Comparison of ENCODE assay signal across 2 cellular contexts in the genomic region with DNA sequence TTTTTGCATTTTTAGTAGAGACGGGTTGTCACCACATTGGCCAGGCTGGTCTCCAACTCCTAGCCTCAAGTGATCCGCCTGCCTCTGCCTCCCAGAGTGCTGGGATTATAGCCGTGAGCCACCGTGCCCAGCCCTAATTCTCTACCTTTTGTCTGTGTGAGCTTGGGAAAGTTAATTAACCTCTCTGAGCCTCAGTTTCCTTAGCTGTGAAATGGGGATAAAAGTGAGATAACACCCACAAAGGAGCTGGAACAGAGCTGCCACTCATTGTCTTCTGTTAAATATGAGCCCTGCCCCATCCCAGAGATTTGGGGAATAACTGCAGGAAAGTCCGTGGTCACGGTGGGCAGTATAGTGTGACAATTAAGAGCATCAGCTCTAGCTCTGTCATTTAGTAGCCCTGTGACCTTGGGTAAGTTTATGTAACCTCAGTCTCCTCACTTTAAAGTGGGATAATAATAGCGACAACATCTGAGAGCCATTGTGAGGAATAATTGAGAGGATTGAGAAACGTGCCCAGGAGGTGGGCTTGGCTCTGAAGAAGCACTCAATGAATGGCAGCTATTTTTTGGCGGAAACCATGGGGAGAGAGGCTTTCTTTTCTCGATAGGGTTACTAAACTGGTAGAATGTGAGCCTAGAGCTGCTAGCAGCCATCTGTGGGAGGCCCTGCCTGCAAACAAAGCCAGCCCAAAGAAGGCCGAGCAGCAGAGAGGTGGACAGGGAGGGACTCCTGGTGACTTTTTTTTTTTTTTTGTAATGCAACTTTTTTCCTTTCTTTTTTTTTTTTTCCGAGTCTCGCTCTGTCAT.
TF ChIP-seq lines count a peak whose summit lies in the region.

No MANE protein-coding gene starts in this region.

TF ChIP-seq in HEK293, 187 proteins besides CTCF, POLR2A, EP300 and RAD21:
- 0 out of 2 replicates have a peak, but pooled peaks have one; percentile 55 for TF ChIP-seq ZNF768 (tag by site-specific recombination; IDR thresholded peaks at IDR 0.05)
- no peak for TF ChIP-seq ZNF555 (tag by site-specific recombination; conservative IDR thresholded peaks at IDR 0.05)
- TF ChIP-seq ZNF785 (tag by site-specific recombination; IDR thresholded peaks at IDR 0.05), result no peak

TF ChIP-seq in K562, 482 proteins besides CTCF, POLR2A, EP300 and RAD21:
- no peak for TF ChIP-seq RUNX1 (IDR thresholded peaks at IDR 0.05; ENCODE audit: low read depth)
- TF ChIP-seq ZNF77 (CRISPR knock-in tag; IDR thresholded peaks at IDR 0.05), result no peak
- 0 out of 2 replicates have a peak, but pooled peaks have one; percentile 14 for TF ChIP-seq ZFX (CRISPR knock-in tag; IDR thresholded peaks at IDR 0.05)
- TF ChIP-seq SMARCA5 (IDR thresholded peaks at IDR 0.05), result peak; percentile 69; the same call in 1 of the 2 replicates
- no peak for TF ChIP-seq EP400 (IDR thresholded peaks at IDR 0.05)
- no peak for TF ChIP-seq GTF2A2 (tag; IDR thresholded peaks at IDR 0.05)
- TF ChIP-seq ADNP (tag; IDR thresholded peaks at IDR 0.05), result peak; percentile 79
- TF ChIP-seq ZNF263 (CRISPR knock-in tag; IDR thresholded peaks at IDR 0.05; ENCODE audit: borderline replicate concordance), result no peak
- peak; percentile 70 to 71 for TF ChIP-seq KDM1A (IDR thresholded peaks at IDR 0.05)
- peak; percentile 92 for TF ChIP-seq RBM25 (IDR thresholded peaks at IDR 0.05; ENCODE audit: low read depth, low read length, severe bottlenecking)
- TF ChIP-seq ZNF165 (CRISPR knock-in tag; IDR thresholded peaks at IDR 0.05; ENCODE audit: borderline replicate concordance), result no peak
- no peak for TF ChIP-seq GABPB2 (CRISPR knock-in tag; conservative IDR thresholded peaks at IDR 0.05)
- peak; percentile 4; the same call in 1 of the 2 replicates for TF ChIP-seq ZNF121 (CRISPR knock-in tag; conservative IDR thresholded peaks at IDR 0.05)
- no peak for TF ChIP-seq TBP (optimal IDR thresholded peaks at IDR 0.05; ENCODE audit: low read depth, low read length)
- TF ChIP-seq HDAC3 (IDR thresholded peaks at IDR 0.05; ENCODE audit: borderline replicate concordance, partially characterized antibody), result no peak
- TF ChIP-seq, protein P1, sequence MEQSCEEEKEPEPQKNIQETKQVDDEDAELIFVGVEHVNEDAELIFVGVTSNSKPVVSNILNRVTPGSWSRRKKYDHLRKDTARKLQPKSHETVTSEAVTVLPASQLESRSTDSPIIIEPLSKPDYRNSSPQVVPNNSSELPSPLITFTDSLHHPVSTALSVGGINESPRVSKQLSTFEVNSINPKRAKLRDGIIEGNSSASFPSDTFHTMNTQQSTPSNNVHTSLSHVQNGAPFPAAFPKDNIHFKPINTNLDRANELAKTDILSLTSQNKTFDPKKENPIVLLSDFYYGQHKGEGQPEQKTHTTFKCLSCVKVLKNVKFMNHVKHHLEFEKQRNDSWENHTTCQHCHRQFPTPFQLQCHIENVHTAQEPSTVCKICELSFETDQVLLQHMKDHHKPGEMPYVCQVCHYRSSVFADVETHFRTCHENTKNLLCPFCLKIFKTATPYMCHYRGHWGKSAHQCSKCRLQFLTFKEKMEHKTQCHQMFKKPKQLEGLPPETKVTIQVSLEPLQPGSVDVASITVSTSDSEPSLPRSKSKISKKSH (CRISPR knock-in tag; IDR thresholded peaks at IDR 0.05), result no peak
- TF ChIP-seq, protein P2, sequence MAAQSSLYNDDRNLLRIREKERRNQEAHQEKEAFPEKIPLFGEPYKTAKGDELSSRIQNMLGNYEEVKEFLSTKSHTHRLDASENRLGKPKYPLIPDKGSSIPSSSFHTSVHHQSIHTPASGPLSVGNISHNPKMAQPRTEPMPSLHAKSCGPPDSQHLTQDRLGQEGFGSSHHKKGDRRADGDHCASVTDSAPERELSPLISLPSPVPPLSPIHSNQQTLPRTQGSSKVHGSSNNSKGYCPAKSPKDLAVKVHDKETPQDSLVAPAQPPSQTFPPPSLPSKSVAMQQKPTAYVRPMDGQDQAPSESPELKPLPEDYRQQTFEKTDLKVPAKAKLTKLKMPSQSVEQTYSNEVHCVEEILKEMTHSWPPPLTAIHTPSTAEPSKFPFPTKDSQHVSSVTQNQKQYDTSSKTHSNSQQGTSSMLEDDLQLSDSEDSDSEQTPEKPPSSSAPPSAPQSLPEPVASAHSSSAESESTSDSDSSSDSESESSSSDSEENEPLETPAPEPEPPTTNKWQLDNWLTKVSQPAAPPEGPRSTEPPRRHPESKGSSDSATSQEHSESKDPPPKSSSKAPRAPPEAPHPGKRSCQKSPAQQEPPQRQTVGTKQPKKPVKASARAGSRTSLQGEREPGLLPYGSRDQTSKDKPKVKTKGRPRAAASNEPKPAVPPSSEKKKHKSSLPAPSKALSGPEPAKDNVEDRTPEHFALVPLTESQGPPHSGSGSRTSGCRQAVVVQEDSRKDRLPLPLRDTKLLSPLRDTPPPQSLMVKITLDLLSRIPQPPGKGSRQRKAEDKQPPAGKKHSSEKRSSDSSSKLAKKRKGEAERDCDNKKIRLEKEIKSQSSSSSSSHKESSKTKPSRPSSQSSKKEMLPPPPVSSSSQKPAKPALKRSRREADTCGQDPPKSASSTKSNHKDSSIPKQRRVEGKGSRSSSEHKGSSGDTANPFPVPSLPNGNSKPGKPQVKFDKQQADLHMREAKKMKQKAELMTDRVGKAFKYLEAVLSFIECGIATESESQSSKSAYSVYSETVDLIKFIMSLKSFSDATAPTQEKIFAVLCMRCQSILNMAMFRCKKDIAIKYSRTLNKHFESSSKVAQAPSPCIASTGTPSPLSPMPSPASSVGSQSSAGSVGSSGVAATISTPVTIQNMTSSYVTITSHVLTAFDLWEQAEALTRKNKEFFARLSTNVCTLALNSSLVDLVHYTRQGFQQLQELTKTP (IDR thresholded peaks at IDR 0.05; ENCODE audit: low read depth in 1 of 2, partially characterized antibody in 2 of 2), result no peak
- TF ChIP-seq NR1H2 (CRISPR knock-in tag; IDR thresholded peaks at IDR 0.05), result no peak
- peak; percentile 92 for TF ChIP-seq BCOR (IDR thresholded peaks at IDR 0.05)
- peak; percentile 48 for TF ChIP-seq PHF20 (IDR thresholded peaks at IDR 0.05; ENCODE audit: partially characterized antibody)
- TF ChIP-seq, protein P3, sequence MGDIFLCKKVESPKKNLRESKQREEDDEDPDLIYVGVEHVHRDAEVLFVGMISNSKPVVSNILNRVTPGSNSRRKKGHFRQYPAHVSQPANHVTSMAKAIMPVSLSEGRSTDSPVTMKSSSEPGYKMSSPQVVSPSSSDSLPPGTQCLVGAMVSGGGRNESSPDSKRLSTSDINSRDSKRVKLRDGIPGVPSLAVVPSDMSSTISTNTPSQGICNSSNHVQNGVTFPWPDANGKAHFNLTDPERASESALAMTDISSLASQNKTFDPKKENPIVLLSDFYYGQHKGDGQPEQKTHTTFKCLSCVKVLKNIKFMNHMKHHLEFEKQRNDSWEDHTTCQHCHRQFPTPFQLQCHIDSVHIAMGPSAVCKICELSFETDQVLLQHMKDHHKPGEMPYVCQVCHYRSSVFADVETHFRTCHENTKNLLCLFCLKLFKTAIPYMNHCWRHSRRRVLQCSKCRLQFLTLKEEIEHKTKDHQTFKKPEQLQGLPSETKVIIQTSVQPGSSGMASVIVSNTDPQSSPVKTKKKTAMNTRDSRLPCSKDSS (IDR thresholded peaks at IDR 0.05; ENCODE audit: low read depth, partially characterized antibody), result no peak
- TF ChIP-seq BRD9 (IDR thresholded peaks at IDR 0.05; ENCODE audit: low read depth, partially characterized antibody), result no peak
- no peak for TF ChIP-seq HSF4 (CRISPR knock-in tag; IDR thresholded peaks at IDR 0.05; ENCODE audit: borderline replicate concordance)
- no peak for TF ChIP-seq RHOXF2B (CRISPR knock-in tag; conservative IDR thresholded peaks at IDR 0.05)
- 0 out of 4 replicates have a peak, but pooled peaks of 1 of the 2 experiments have one; percentile 32 for TF ChIP-seq RCOR1 (IDR thresholded peaks at IDR 0.05; ENCODE audit: borderline replicate concordance in 1 of 2, low read depth in 2 of 2, low read length in 2 of 2)
- no peak for TF ChIP-seq ZNF586 (CRISPR knock-in tag; conservative IDR thresholded peaks at IDR 0.05)
- TF ChIP-seq ZFP36 (IDR thresholded peaks at IDR 0.05; ENCODE audit: low read depth, low read length, partially characterized antibody), result peak; percentile 23
- no peak for TF ChIP-seq FOXP1 (CRISPR knock-in tag; IDR thresholded peaks at IDR 0.05)
- TF ChIP-seq SNRNP70 (optimal IDR thresholded peaks at IDR 0.05; ENCODE audit: low read depth, low read length), result no peak
- no peak for TF ChIP-seq PHF21A (IDR thresholded peaks at IDR 0.05; ENCODE audit: borderline replicate concordance, low read depth)
- peak; percentile 35; the same call in 1 of the 2 replicates for TF ChIP-seq ESRRA (IDR thresholded peaks at IDR 0.05; ENCODE audit: borderline replicate concordance, low read depth)
- TF ChIP-seq NFYB (IDR thresholded peaks at IDR 0.05; ENCODE audit: extremely low read depth, insufficient read length), result no peak
- no peak for TF ChIP-seq HNRNPK (IDR thresholded peaks at IDR 0.05; ENCODE audit: low read depth, low read length, poor library complexity, severe bottlenecking)
- TF ChIP-seq, protein P4, sequence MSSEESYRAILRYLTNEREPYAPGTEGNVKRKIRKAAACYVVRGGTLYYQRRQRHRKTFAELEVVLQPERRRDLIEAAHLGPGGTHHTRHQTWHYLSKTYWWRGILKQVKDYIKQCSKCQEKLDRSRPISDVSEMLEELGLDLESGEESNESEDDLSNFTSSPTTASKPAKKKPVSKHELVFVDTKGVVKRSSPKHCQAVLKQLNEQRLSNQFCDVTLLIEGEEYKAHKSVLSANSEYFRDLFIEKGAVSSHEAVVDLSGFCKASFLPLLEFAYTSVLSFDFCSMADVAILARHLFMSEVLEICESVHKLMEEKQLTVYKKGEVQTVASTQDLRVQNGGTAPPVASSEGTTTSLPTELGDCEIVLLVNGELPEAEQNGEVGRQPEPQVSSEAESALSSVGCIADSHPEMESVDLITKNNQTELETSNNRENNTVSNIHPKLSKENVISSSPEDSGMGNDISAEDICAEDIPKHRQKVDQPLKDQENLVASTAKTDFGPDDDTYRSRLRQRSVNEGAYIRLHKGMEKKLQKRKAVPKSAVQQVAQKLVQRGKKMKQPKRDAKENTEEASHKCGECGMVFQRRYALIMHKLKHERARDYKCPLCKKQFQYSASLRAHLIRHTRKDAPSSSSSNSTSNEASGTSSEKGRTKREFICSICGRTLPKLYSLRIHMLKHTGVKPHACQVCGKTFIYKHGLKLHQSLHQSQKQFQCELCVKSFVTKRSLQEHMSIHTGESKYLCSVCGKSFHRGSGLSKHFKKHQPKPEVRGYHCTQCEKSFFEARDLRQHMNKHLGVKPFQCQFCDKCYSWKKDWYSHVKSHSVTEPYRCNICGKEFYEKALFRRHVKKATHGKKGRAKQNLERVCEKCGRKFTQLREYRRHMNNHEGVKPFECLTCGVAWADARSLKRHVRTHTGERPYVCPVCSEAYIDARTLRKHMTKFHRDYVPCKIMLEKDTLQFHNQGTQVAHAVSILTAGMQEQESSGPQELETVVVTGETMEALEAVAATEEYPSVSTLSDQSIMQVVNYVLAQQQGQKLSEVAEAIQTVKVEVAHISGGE (CRISPR knock-in tag; IDR thresholded peaks at IDR 0.05), result no peak
- no peak for TF ChIP-seq KLF13 (tag; IDR thresholded peaks at IDR 0.05; ENCODE audit: borderline replicate concordance, low read depth)
- TF ChIP-seq HDAC1 (IDR thresholded peaks at IDR 0.05), result no peak
- 0 out of 2 replicates have a peak, but pooled peaks have one; percentile 45 for TF ChIP-seq PTBP1 (IDR thresholded peaks at IDR 0.05; ENCODE audit: low read depth, low read length)
- TF ChIP-seq, protein P5, sequence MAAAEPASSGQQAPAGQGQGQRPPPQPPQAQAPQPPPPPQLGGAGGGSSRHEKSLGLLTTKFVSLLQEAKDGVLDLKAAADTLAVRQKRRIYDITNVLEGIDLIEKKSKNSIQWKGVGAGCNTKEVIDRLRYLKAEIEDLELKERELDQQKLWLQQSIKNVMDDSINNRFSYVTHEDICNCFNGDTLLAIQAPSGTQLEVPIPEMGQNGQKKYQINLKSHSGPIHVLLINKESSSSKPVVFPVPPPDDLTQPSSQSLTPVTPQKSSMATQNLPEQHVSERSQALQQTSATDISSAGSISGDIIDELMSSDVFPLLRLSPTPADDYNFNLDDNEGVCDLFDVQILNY (CRISPR knock-in tag; IDR thresholded peaks at IDR 0.05), result no peak
- peak; percentile 44; the same call in 1 of the 2 replicates for TF ChIP-seq HDAC2 (IDR thresholded peaks at IDR 0.05)
- TF ChIP-seq RBFOX2 (IDR thresholded peaks at IDR 0.05; ENCODE audit: low read depth, low read length), result no peak
